Comparison of ENCODE assay signal across 8 cellular contexts in the genomic region with DNA sequence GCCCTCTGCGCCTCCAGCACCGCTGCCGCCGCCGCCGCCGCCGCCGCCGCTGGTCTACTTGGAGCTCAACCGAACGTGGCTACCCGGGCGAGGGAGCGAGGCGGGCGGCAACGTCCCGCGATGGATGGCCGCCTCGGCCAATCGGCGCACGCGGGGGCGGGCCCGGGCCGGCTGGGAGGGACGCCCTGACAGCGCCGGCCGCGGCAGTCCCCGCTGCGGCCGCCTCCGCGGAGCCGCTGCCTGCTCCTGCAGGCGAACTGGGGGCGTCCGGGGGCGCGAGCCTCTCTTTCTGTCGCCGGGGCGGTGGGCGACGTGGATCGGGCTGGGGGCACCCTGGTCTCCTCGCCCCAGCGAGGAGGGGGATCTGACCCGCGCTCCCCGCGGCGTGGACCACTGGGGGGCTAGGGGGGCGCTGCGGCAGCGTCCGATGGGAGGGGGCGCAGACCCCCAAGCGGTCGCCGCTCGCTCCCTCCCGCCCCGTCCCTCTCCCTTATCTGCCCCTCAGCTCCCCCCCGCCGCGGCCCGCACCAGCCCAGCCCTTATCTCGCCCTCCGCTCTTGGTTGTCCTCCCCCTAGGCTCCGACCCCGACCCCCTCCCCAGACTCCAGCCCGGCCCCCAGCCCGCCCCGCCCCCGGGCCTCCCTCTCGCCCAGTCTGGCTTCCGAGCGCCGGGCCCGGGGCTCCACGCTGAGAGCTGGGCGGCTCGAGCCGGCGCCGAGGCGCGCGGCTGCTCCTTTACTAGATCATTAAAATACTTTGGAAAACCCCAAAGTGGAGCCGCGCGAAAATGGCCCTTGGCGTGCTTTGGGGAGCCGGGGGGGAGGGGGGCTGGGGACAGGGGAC. TPM values are rescaled to one million over a fixed set of nuclear protein-coding genes. Genes with fewer than 3 reads are reported as not detected.
DNase-seq lines count a peak whose midpoint lies in the region; ATAC-seq and TF ChIP-seq lines count a peak whose summit lies in the region.

A gene (minus strand): TSS at position 56 of the 843 bp plus-strand sequence.

- DNase-seq in DND-41 = peak; percentile 94
- peak; percentile 97 for DNase-seq in GM23248
- peak; percentile 54 for DNase-seq in LNCaP clone FGC (ENCODE audit: low read depth)
- peak; percentile 97 for DNase-seq in RWPE1 (ENCODE audit: low spot score)
- DNase-seq in activated effector memory CD4-positive, alpha-beta T cell treated with Interleukin-2 at 50 U/mL for 16 hours = peak; percentile 89
- peak; percentile 88 for DNase-seq in fibroblast of the aortic adventitia (ENCODE audit: low read depth)
- peak; percentile 95 for DNase-seq in stomach

- POLR2A ChIA-PET in RWPE1 (lab: Yijun Ruan, JAX; ENCODE audit: low non-redundant PET) = interaction anchor here (0.5 to 0.6 kb wide), 2 partner anchors 43 to 334 kb away, joined by 3 read pairs; no protein-coding TSS in a partner anchor

- H3K27ac ChIP-seq in DND-41 (ENCODE audit: low read length) = peak within 1 kb of the TSS; percentile 85
- H3K27ac ChIP-seq in GM23248 = peak within 1 kb of the TSS; percentile 90
- H3K27ac ChIP-seq in RWPE1 = peak within 1 kb of the TSS; percentile 96
- H3K27ac ChIP-seq in neural cell (ENCODE audit: low read length) = peak within 1 kb of the TSS; percentile 94
- peak within 1 kb of the TSS; percentile 90 to 97 (median 95) for H3K27ac ChIP-seq in stomach

- H3K4me3 ChIP-seq in DND-41 (ENCODE audit: low read depth in 1 of 2, low read length in 2 of 2) (peak within 1 kb of the TSS; percentile 58 to 75), GM23248 (peak within 1 kb of the TSS; percentile 77), LNCaP clone FGC (ENCODE audit: low read depth, low read length) (peak within 1 kb of the TSS; percentile 67), fibroblast of the aortic adventitia (ENCODE audit: low read depth, low read length) (peak within 1 kb of the TSS; percentile 75), neural cell (ENCODE audit: low read length) (peak within 1 kb of the TSS; percentile 100), stomach (peak within 1 kb of the TSS; percentile 87 to 97 (median 94))

- peaks cover 56% of the 10 kb centered on the region for H3K79me2 ChIP-seq in DND-41 (ENCODE audit: insufficient read depth, low read length)
- H3K79me2 ChIP-seq in GM23248 (ENCODE audit: insufficient read depth) = peaks cover 39% of the 10 kb centered on the region
- H3K79me2 ChIP-seq in neural cell (replicated peaks; ENCODE audit: insufficient read depth, low read length) = peaks cover 40% of the 10 kb centered on the region

- H3K27me3 ChIP-seq in DND-41 (ENCODE audit: insufficient read depth, low read length, poor library complexity) = no peaks in the 10 kb centered on the region
- H3K27me3 ChIP-seq in GM23248 (replicated peaks; ENCODE audit: insufficient read depth) = no peaks in the 10 kb centered on the region
- H3K27me3 ChIP-seq in neural cell (ENCODE audit: insufficient read depth, low read depth, low read length) = no peaks in the 10 kb centered on the region
- no peaks in the 10 kb centered on the region for H3K27me3 ChIP-seq in stomach

- H2AFZ ChIP-seq in DND-41 (ENCODE audit: low read depth, low read length) (peak within 1 kb of the TSS; percentile 59), GM23248 (peak within 1 kb of the TSS; percentile 88), neural cell (ENCODE audit: low read depth, low read length) (peak within 1 kb of the TSS; percentile 21)

- intact Hi-C loops in stomach (cut with DNase I; ENCODE audit: low total_unique reads) = loop anchor here (10.0 kb wide), 2 partner anchors 142 to 192 kb away; no protein-coding TSS in a partner anchor

- H3K9me3 ChIP-seq in DND-41 (ENCODE audit: insufficient read depth, low read length, severe bottlenecking) = no peaks in the 10 kb centered on the region
- no peaks in the 10 kb centered on the region for H3K9me3 ChIP-seq in GM23248 (ENCODE audit: low read depth)
- H3K9me3 ChIP-seq in neural cell (ENCODE audit: low read length) = no peaks in the 10 kb centered on the region
- H3K9me3 ChIP-seq in stomach = no peaks in the 10 kb centered on the region

- WGBS in GM23248 (ENCODE audit: low coverage in 1 of 2, low lambda C conversion rate in 2 of 2, missing lambda C conversion rate in 2 of 2), 2 experiments = 1% methylated on average over 38 to 67 of the region's 100 CpGs
- 1 to 2% (median 1%) methylated on average over 24 to 100 of the region's 100 CpGs for WGBS in stomach, 5 donors

- H3K9me2 ChIP-seq in GM23248 (ENCODE audit: insufficient read depth) (no peaks in the 10 kb centered on the region), neural cell (ENCODE audit: insufficient read depth, low read length) (no peaks in the 10 kb centered on the region)

- peaks cover 30% of the 10 kb centered on the region for H4K20me1 ChIP-seq in DND-41 (ENCODE audit: insufficient read depth, low read length)
- no peaks in the 10 kb centered on the region for H4K20me1 ChIP-seq in GM23248 (ENCODE audit: insufficient read depth)
- H4K20me1 ChIP-seq in neural cell (ENCODE audit: insufficient read depth) = peaks cover 30% of the 10 kb centered on the region

- in situ Hi-C loops in GM23248 (cut with MboI) = no loop called here

- H3F3A ChIP-seq in GM23248 (ENCODE audit: insufficient read depth) (peaks cover 17% of the 10 kb centered on the region), neural cell (ENCODE audit: insufficient read depth, low read length, poor library complexity, severe bottlenecking) (no peaks in the 10 kb centered on the region)

- H3K4me2 ChIP-seq in DND-41 (ENCODE audit: insufficient read depth, low read length) (peak within 1 kb of the TSS; percentile 96), GM23248 (ENCODE audit: unreplicated experiment) (peak within 1 kb of the TSS; percentile 97), neural cell (ENCODE audit: low read length) (peak within 1 kb of the TSS; percentile 98)

- H3K9ac ChIP-seq in DND-41 (ENCODE audit: low read depth, low read length) (peak within 1 kb of the TSS; percentile 77), GM23248 (peak within 1 kb of the TSS; percentile 81), neural cell (ENCODE audit: low read length) (peak within 1 kb of the TSS; percentile 90)

- TF ChIP-seq RAD21 in neural cell (conservative IDR thresholded peaks at IDR 0.05) = peak; percentile 61

- peak in 1 of 4 donors; percentile 36 for TF ChIP-seq POLR2A in stomach (IDR thresholded peaks at IDR 0.05)

- peak; percentile 39 for TF ChIP-seq EP300 in neural cell (conservative IDR thresholded peaks at IDR 0.05; ENCODE audit: poor library complexity, severe bottlenecking)
- no peak for TF ChIP-seq EP300 in stomach (IDR thresholded peaks at IDR 0.05)

- ATAC-seq in DND-41 (ENCODE audit: insufficient read depth, low read depth) = peak; percentile 88

- CTCF ChIA-PET in RWPE1 (lab: Yijun Ruan, JAX) = interaction anchor here (0.7 to 2.1 kb wide), 3 partner anchors 72 to 84 kb away, joined by 3 to 18 read pairs (median 4); no protein-coding TSS in a partner anchor

- peak; percentile 32 for TF ChIP-seq CTCF in DND-41 (IDR thresholded peaks at IDR 0.05; ENCODE audit: borderline replicate concordance, extremely low read depth, low read length, poor library complexity, severe bottlenecking)
- TF ChIP-seq CTCF in LNCaP clone FGC (IDR thresholded peaks at IDR 0.05; ENCODE audit: control insufficient read depth, extremely low read depth, insufficient read depth) = no peak
- no peak for TF ChIP-seq CTCF in RWPE1 (conservative IDR thresholded peaks at IDR 0.05; ENCODE audit: low read depth)
- TF ChIP-seq CTCF in fibroblast of the aortic adventitia (IDR thresholded peaks at IDR 0.05; ENCODE audit: insufficient read depth, low read length) = no peak
- peak; percentile 50 for TF ChIP-seq CTCF in neural cell (IDR thresholded peaks at IDR 0.05; ENCODE audit: poor library complexity, severe bottlenecking)
- no peak for TF ChIP-seq CTCF in stomach (IDR thresholded peaks at IDR 0.05)

- peaks cover 24% of the 10 kb centered on the region for H3K36me3 ChIP-seq in DND-41 (ENCODE audit: insufficient read depth, low read length)
- H3K36me3 ChIP-seq in GM23248 (ENCODE audit: low read depth) = no peaks in the 10 kb centered on the region
- no peaks in the 10 kb centered on the region for H3K36me3 ChIP-seq in neural cell (ENCODE audit: insufficient read depth, low read length)
- peaks cover 0 to 10% (median 3%) of the 10 kb centered on the region in 4 donors for H3K36me3 ChIP-seq in stomach

- H3K4me1 ChIP-seq in DND-41 (ENCODE audit: insufficient read depth, low read length) (peaks cover 69% of the 10 kb centered on the region), GM23248 (ENCODE audit: insufficient read depth) (peaks cover 35% of the 10 kb centered on the region), stomach (peaks cover 47 to 74% (median 65%) of the 10 kb centered on the region in 4 donors)

TF ChIP-seq in neural cell, 6 proteins besides CTCF, POLR2A, EP300 and RAD21 (continues in another document):
- TF ChIP-seq, protein P1, sequence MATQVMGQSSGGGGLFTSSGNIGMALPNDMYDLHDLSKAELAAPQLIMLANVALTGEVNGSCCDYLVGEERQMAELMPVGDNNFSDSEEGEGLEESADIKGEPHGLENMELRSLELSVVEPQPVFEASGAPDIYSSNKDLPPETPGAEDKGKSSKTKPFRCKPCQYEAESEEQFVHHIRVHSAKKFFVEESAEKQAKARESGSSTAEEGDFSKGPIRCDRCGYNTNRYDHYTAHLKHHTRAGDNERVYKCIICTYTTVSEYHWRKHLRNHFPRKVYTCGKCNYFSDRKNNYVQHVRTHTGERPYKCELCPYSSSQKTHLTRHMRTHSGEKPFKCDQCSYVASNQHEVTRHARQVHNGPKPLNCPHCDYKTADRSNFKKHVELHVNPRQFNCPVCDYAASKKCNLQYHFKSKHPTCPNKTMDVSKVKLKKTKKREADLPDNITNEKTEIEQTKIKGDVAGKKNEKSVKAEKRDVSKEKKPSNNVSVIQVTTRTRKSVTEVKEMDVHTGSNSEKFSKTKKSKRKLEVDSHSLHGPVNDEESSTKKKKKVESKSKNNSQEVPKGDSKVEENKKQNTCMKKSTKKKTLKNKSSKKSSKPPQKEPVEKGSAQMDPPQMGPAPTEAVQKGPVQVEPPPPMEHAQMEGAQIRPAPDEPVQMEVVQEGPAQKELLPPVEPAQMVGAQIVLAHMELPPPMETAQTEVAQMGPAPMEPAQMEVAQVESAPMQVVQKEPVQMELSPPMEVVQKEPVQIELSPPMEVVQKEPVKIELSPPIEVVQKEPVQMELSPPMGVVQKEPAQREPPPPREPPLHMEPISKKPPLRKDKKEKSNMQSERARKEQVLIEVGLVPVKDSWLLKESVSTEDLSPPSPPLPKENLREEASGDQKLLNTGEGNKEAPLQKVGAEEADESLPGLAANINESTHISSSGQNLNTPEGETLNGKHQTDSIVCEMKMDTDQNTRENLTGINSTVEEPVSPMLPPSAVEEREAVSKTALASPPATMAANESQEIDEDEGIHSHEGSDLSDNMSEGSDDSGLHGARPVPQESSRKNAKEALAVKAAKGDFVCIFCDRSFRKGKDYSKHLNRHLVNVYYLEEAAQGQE (IDR thresholded peaks at IDR 0.05; ENCODE audit: borderline replicate concordance) = no peak

RNA-seq across cellular contexts. Expression of the gene that starts here (rescaled TPM):
- 15.4 and 19.9 TPM in 2 replicates for total RNA-seq in GM23248 (2014; rRNA removed; shearing (Covaris generic))
- polyA plus RNA-seq in GM23248 (2016; fragmentation: Nextera tagmentation; extraction: Ambion mirVana) (6.2 and 7.1 TPM in 2 replicates), neural cell (77.4 and 97.8 TPM in 2 replicates), stomach (100 to 1,000 TPM in 1 of 3 donors, 10 to 100 TPM in 2; 37.0 to 100 (median 59.5) TPM)
- total RNA-seq in fibroblast of the aortic adventitia (ENCODE audit: low replicate concordance) (7.7 and 11.7 TPM in 2 replicates), stomach (10 to 100 TPM in 3 of 5 donors, 1 to 10 TPM in 2; 4.3 to 77.6 (median 20.0) TPM)
- polyA minus RNA-seq in neural cell = 88.0 and 98.6 TPM in 2 replicates

Comparison
In these comparisons a context has a peak if more than half of its experiments do, and no peak if none do; other contexts are left out.
1. Peak in every context shown above with its lines: DNase-seq, ATAC-seq, H3K4me3 ChIP-seq and H3K27ac ChIP-seq.
2. H2AFZ ChIP-seq: peak in every context shown above with its lines; median percentile 88 in GM23248; 59 in DND-41; 21 in neural cell.
3. CTCF ChIP-seq: peak in DND-41 (single experiment) and neural cell (single experiment); none in LNCaP clone FGC (single experiment), RWPE1 (single experiment), fibroblast of the aortic adventitia (single experiment) and stomach (0 of 7).